Comparison of ENCODE assay signal across 11 cellular contexts in genomic region chr7:79420464-79420863, GRCh38. TPM values are rescaled to one million over a fixed set of nuclear protein-coding genes. Genes with fewer than 3 reads are reported as not detected.
DNase-seq lines count a peak whose midpoint lies in the region; ATAC-seq, FAIRE-seq and TF ChIP-seq lines count a peak whose summit lies in the region.
"Had no signal": no experiment of that assay in that cellular context is flagged by ENCODE, and none has a peak within 500 bp of the region (broad histone marks: within the 10 kb centered on the region; RNA-seq: fewer than 3 reads in every experiment).

No MANE protein-coding gene starts in this region.

- H3K9me3 ChIP-seq in SK-N-MC (ENCODE audit: low read depth, low read length) = no peaks in the 10 kb centered on the region
- H3K9me3 ChIP-seq: stomach had no signal

- no peak for TF ChIP-seq POLR2A in H54 (IDR thresholded peaks at IDR 0.05; ENCODE audit: low read depth, low read length)

- DNase-seq in H54 (ENCODE audit: insufficient read length, low spot score) (peak; percentile 2), SK-N-MC (ENCODE audit: low read depth, low spot score) (no peak), fibroblast of the conjunctiva (ENCODE audit: low read depth) (peak; percentile 83), renal cortical epithelial cell (ENCODE audit: low read depth) (peak; percentile 95), SW 1271 (lab: John Stamatoyannopoulos, UW) (no peak)
- DNase-seq: islet precursor cell, NCI-H1105 treated with DMSO at 0.1 percent for 48 hours, stomach had no signal

- H3K36me3 ChIP-seq in SK-N-MC (ENCODE audit: insufficient read depth, low read length) = no peaks in the 10 kb centered on the region
- H3K36me3 ChIP-seq: stomach had no signal

- H3K27ac ChIP-seq in SK-N-MC = no peak overlapping the region
- H3K27ac ChIP-seq: stomach had no signal

- no peak overlapping the region for H3K9ac ChIP-seq in SK-N-MC (ENCODE audit: insufficient read length)

- peak; percentile 96 for FAIRE-seq in H54 (lab: Jason Lieb, UNC)

- 0 out of 2 replicates have a peak overlapping the region, but pooled peaks have one; percentile 6 for H3K4me3 ChIP-seq in SK-N-MC
- H3K4me3 ChIP-seq: stomach had no signal

- ATAC-seq in HG03139 (IDR thresholded peaks at IDR 0.05; ENCODE audit: unreplicated experiment) = no peak
- ATAC-seq in HG02588 (IDR thresholded peaks at IDR 0.05; ENCODE audit: unreplicated experiment) = no peak
- ATAC-seq in GM18498 (IDR thresholded peaks at IDR 0.05; ENCODE audit: unreplicated experiment) = no peak

RNA-seq across cellular contexts. Expression of gene MAGI2, which starts 33.0 kb away (rescaled TPM):
- 0.52 and 2.9 TPM in 2 replicates for total RNA-seq in renal cortical epithelial cell

Comparison
In these comparisons a context has a peak if more than half of its experiments do, and no peak if none do; other contexts are left out.
1. DNase-seq: peak in H54 (single experiment), fibroblast of the conjunctiva (single experiment) and renal cortical epithelial cell (single experiment); none in SK-N-MC (single experiment) and SW 1271 (0 of 2).